In the genomic region with DNA sequence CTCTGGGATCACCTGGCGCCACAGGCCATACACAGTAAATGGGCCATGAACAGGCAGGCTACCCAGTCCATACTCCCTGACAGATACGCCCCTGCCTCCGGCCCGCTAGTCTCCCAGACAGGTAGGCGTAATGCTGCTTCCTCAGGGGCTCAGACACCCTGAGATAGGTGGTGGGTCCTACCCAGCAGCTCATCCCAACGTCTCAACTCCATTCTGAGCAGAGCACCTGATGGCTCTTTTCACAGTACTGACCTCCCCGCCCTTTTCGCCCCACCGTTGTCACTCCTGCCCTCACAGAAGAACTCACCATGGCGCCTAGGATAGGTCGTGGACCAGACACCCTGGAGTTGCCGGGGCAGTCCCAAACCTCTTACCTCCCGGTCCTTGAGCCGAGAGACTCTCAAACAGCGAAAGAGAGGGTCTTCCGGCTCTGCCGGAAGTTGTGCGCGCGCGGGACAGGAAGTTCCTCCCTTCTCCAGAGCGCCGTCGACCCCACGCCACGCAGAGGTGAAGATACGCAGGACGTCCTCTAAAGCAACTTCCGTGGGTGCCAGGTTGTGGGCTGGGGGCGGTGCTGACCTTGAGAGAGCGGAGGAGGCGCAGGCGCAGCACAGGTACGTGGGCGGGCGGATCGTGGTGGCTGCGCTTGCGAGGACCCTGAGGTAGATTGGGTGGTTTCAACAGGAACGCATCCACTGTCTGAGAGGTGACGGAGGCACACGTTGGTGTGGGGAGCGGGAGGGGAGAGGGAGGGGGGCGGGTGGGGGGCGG, we compare ENCODE assay signal across 8 cellular contexts. TPM values are rescaled to one million over a fixed set of nuclear protein-coding genes. Genes with fewer than 3 reads are reported as not detected.
DNase-seq lines count a peak whose midpoint lies in the region; ATAC-seq and TF ChIP-seq lines count a peak whose summit lies in the region.

A gene (minus strand): TSS at position 432 of the 771 bp plus-strand sequence. CDS start 122 bp downstream, at position 310.

- H3K4me1 ChIP-seq in adrenal gland (replicated peaks in 1 of 2) (peaks cover 4 to 31% of the 10 kb centered on the region in 2 donors), heart right ventricle (peaks cover 5 to 53% (median 38%) of the 10 kb centered on the region in 9 donors), upper lobe of left lung (peaks cover 13 to 27% (median 22%) of the 10 kb centered on the region in 4 donors)

- H3K27me3 ChIP-seq in adrenal gland, result no peaks in the 10 kb centered on the region
- H3K27me3 ChIP-seq in heart right ventricle, result no peaks in the 10 kb centered on the region
- H3K27me3 ChIP-seq in upper lobe of left lung, result no peaks in the 10 kb centered on the region

- 0 to 1% (median 0%) methylated on average over 19 to 44 of the region's 45 CpGs for WGBS in adrenal gland, 4 donors
- WGBS in heart right ventricle, 2 donors, result 0 to 1% methylated on average over 39 to 45 of the region's 45 CpGs
- 0% methylated on average over 24 to 45 of the region's 45 CpGs for WGBS in upper lobe of left lung, 2 donors

- peak within 1 kb of the TSS; percentile 72 to 99 (median 91) for H3K4me3 ChIP-seq in adrenal gland
- peak within 1 kb of the TSS; percentile 48 to 89 (median 78) for H3K4me3 ChIP-seq in heart right ventricle
- H3K4me3 ChIP-seq in upper lobe of left lung, result peak within 1 kb of the TSS; percentile 65 to 83 (median 80)

- H3K9me3 ChIP-seq in adrenal gland (replicated peaks in 1 of 3), result no peaks in the 10 kb centered on the region
- peaks cover 0 to 5% (median 0%) of the 10 kb centered on the region in 11 donors for H3K9me3 ChIP-seq in heart right ventricle
- no peaks in the 10 kb centered on the region for H3K9me3 ChIP-seq in upper lobe of left lung

- TF ChIP-seq EP300 in upper lobe of left lung (IDR thresholded peaks at IDR 0.05), result no peak

- peak; percentile 85 for TF ChIP-seq POLR2A in GM15510 (IDR thresholded peaks at IDR 0.05; ENCODE audit: borderline replicate concordance, extremely low read depth, insufficient read length)
- peak in 1 of 2 donors; percentile 33 for TF ChIP-seq POLR2A in adrenal gland (IDR thresholded peaks at IDR 0.05)
- peak in 2 of 4 donors; percentile 13 to 61 for TF ChIP-seq POLR2A in upper lobe of left lung (IDR thresholded peaks at IDR 0.05)

- H3K36me3 ChIP-seq in adrenal gland (replicated peaks in 1 of 2), result no peaks in the 10 kb centered on the region
- H3K36me3 ChIP-seq in heart right ventricle, result peaks cover 0 to 30% (median 0%) of the 10 kb centered on the region in 9 donors
- H3K36me3 ChIP-seq in upper lobe of left lung, result peaks cover 0 to 27% (median 3%) of the 10 kb centered on the region in 4 donors

- ATAC-seq in HG02884 (IDR thresholded peaks at IDR 0.05; ENCODE audit: unreplicated experiment), result peak; percentile 98
- peak; percentile 99 to 100 (median 100) for ATAC-seq in heart right ventricle
- ATAC-seq in upper lobe of left lung (ENCODE audit: low FRiP score in 2 of 2), result peak; percentile 99 to 100

- intact Hi-C loops in adrenal gland (cut with DNase I), result no loop called here
- intact Hi-C loops in heart right ventricle (cut with DNase I), result loop anchor here in 3 of 10 donors (10.0 kb wide), 1 partner anchor 124 kb away; no protein-coding TSS in a partner anchor
- intact Hi-C loops in posterior vena cava (cut with DNase I), result no loop called here

- DNase-seq in NCI-H146 treated with DMSO at 0.1 percent for 48 hours (lab: John Stamatoyannopoulos, UW; ENCODE audit: unreplicated experiment), result peak; percentile 85
- DNase-seq in T-helper 1 cell, result peak; percentile 93 to 97 (median 94)
- peak; percentile 85 to 96 (median 92) for DNase-seq in adrenal gland
- DNase-seq in heart right ventricle, result peak; percentile 89
- peak; percentile 96 for DNase-seq in posterior vena cava (ENCODE audit: low spot score)
- DNase-seq in upper lobe of left lung, result peak; percentile 94

- H3K27ac ChIP-seq in adrenal gland (peak within 1 kb of the TSS in 4 of 5 donors; percentile 30 to 78 (median 60)), heart right ventricle (peak within 1 kb of the TSS in 9 of 10 donors; percentile 50 to 87 (median 74)), upper lobe of left lung (peak within 1 kb of the TSS; percentile 64 to 88 (median 78))

- TF ChIP-seq CTCF in adrenal gland (IDR thresholded peaks at IDR 0.05) (peak in 1 of 6 experiments; percentile 23), heart right ventricle (IDR thresholded peaks at IDR 0.05) (no peak), upper lobe of left lung (IDR thresholded peaks at IDR 0.05) (no peak)

RNA-seq across cellular contexts. Expression of the gene that starts here (rescaled TPM):
- 10 to 100 TPM in 6 of 8 donors, 1 to 10 TPM in 2; 5.6 to 19.3 (median 14.5) TPM for total RNA-seq in adrenal gland
- 10 to 100 TPM in 1 of 3 donors, 1 to 10 TPM in 2; 3.8 to 15.7 (median 4.5) TPM for polyA plus RNA-seq in adrenal gland
- total RNA-seq in heart right ventricle, result 10 to 100 TPM in 3 of 10 donors, 1 to 10 TPM in 7; 7.3 to 13.9 (median 8.2) TPM
- polyA plus RNA-seq in heart right ventricle, result 1 to 10 TPM; 4.1 to 5.3 TPM
- 10 to 100 TPM; 15.2 to 17.2 TPM for total RNA-seq in posterior vena cava
- total RNA-seq in upper lobe of left lung, result 10 to 100 TPM in 5 of 6 donors, 1 to 10 TPM in 1; 8.5 to 35.5 (median 13.8) TPM

Comparison
In these comparisons a context has a peak if more than half of its experiments do, and no peak if none do; other contexts are left out.
1. Peak in every context shown above with its lines: DNase-seq, ATAC-seq, H3K4me3 ChIP-seq and H3K27ac ChIP-seq.